Comparison of ENCODE assay signal across 9 cellular contexts in the genomic region with DNA sequence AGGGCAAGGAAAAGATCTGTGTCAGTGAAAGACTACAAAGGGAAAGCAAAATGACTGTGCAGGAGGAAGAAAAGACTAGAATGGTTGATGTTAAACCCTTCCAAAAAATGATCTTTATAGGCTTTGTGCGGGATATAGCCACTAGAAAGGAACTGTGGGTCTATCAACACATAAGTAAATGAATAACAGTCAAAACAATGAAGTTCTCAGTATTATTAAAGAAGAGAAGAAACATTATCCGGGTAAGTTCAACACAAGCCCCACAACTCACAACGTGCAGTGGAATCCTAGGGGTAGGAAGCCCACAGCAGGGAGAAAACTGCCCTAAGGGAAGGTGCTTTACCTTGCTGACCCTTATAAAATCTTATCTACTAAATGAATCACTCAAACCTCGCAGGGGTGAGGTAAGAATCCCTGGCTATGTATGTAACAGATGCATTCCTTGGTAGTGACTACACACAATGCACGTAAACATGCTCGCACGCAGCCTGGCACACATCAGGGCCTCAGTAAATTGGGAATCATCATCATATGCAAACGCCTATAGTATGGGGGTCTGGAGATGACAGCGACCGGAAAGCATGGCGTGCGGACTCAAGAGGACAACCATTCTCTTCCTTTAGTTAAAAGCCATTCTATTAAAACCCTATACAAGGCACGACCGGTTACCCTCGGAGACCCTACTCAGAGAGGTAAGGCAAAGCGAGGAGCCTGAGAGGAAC. TPM values are rescaled to one million over a fixed set of nuclear protein-coding genes. Genes with fewer than 3 reads are reported as not detected.
DNase-seq lines count a peak whose midpoint lies in the region; ATAC-seq and TF ChIP-seq lines count a peak whose summit lies in the region.
"Had no signal": no experiment of that assay in that cellular context is flagged by ENCODE, and none has a peak within 500 bp of the region (broad histone marks: within the 10 kb centered on the region; RNA-seq: fewer than 3 reads in every experiment).

No MANE protein-coding gene starts in this region.

- H3K27ac Mint-ChIP-seq in activated CD4-positive, alpha-beta T cell treated with anti-CD3 and anti-CD28 coated beads, Interleukin-2, amount 10 ng/mL, durations not matched to agents 24 days and 14 days: peak overlapping the region; percentile 61

- H3K4me1 Mint-ChIP-seq in activated CD4-positive, alpha-beta T cell treated with anti-CD3 and anti-CD28 coated beads, Interleukin-2, amount 10 ng/mL, durations not matched to agents 24 days and 14 days: peaks cover 4% of the 10 kb centered on the region

- no peaks in the 10 kb centered on the region for H3K4me1 ChIP-seq in NT2/D1 (ENCODE audit: insufficient read depth, insufficient read length)
- H3K4me1 ChIP-seq in ectodermal cell (ENCODE audit: control insufficient read depth, insufficient read depth, low read length): peaks cover 3% of the 10 kb centered on the region

- no peak for TF ChIP-seq EP300 in neural cell (conservative IDR thresholded peaks at IDR 0.05; ENCODE audit: poor library complexity, severe bottlenecking)

- peak overlapping the region; percentile 80 for H3K4me3 Mint-ChIP-seq in activated CD4-positive, alpha-beta T cell treated with anti-CD3 and anti-CD28 coated beads, Interleukin-2, amount 10 ng/mL, durations not matched to agents 24 days and 14 days

- DNase-seq in activated CD4-positive, alpha-beta T cell treated with anti-CD3 and anti-CD28 coated beads, Interleukin-2, amount 10 ng/mL, durations not matched to agents 24 days and 14 days: no peak
- no peak for DNase-seq in activated CD4-positive, alpha-beta T cell treated with anti-CD3 and anti-CD28 coated beads for 1 hour
- DNase-seq in NT2/D1 (ENCODE audit: low read depth, low spot score): no peak
- DNase-seq in NCI-H1048 (lab: John Stamatoyannopoulos, UW): no peak
- no peak for DNase-seq in NAMALWA (ENCODE audit: low spot score)

- H3K9me3 ChIP-seq in NT2/D1 (ENCODE audit: insufficient read depth, low read length) (no peaks in the 10 kb centered on the region), ectodermal cell (ENCODE audit: control insufficient read depth, low read length) (no peaks in the 10 kb centered on the region), neural cell (ENCODE audit: low read length) (no peaks in the 10 kb centered on the region)

- H4K20me1 ChIP-seq in neural cell (ENCODE audit: insufficient read depth): no peaks in the 10 kb centered on the region

- ATAC-seq in HG02588 (IDR thresholded peaks at IDR 0.05; ENCODE audit: unreplicated experiment): peak; percentile 22

- H3K79me2 ChIP-seq in neural cell (replicated peaks; ENCODE audit: insufficient read depth, low read length): no peaks in the 10 kb centered on the region

- H3K4me3 ChIP-seq in NT2/D1 (ENCODE audit: insufficient read length, low read depth) (peak overlapping the region; percentile 29), ectodermal cell (ENCODE audit: insufficient read depth, low read depth, low read length) (peak overlapping the region; percentile 34), neural cell (ENCODE audit: low read length) (peak overlapping the region; percentile 73)

- H3K36me3 ChIP-seq in NT2/D1 (ENCODE audit: insufficient read depth, insufficient read length, low read length) (no peaks in the 10 kb centered on the region), ectodermal cell (ENCODE audit: control insufficient read depth, insufficient read depth, low read length) (no peaks in the 10 kb centered on the region), neural cell (ENCODE audit: insufficient read depth, low read length) (no peaks in the 10 kb centered on the region)

- H3K27me3 ChIP-seq in NT2/D1 (ENCODE audit: insufficient read depth, insufficient read length) (peaks cover 25% of the 10 kb centered on the region), ectodermal cell (ENCODE audit: control insufficient read depth, insufficient read depth, low read length, poor library complexity, severe bottlenecking) (peaks cover 97% of the 10 kb centered on the region), neural cell (ENCODE audit: insufficient read depth, low read depth, low read length) (peaks cover 96% of the 10 kb centered on the region)

- no peaks in the 10 kb centered on the region for H3F3A ChIP-seq in neural cell (ENCODE audit: insufficient read depth, low read length, poor library complexity, severe bottlenecking)

- intact Hi-C loops in activated CD4-positive, alpha-beta T cell treated with anti-CD3 and anti-CD28 coated beads, Interleukin-2, amount 10 ng/mL, durations not matched to agents 24 days and 14 days (cut with micrococcal nuclease): loop anchor here (1.0 to 10.0 kb wide), 3 partner anchors 9 to 435 kb away; a partner anchor contains a TSS

- peak overlapping the region; percentile 77 for H3K4me2 ChIP-seq in neural cell (ENCODE audit: low read length)

- H3K36me3 Mint-ChIP-seq in activated CD4-positive, alpha-beta T cell treated with anti-CD3 and anti-CD28 coated beads, Interleukin-2, amount 10 ng/mL, durations not matched to agents 24 days and 14 days (ENCODE audit: low read depth): peaks cover 9% of the 10 kb centered on the region

- no peak overlapping the region for H2AFZ ChIP-seq in neural cell (ENCODE audit: low read depth, low read length)

- H3K27me3 Mint-ChIP-seq in activated CD4-positive, alpha-beta T cell treated with anti-CD3 and anti-CD28 coated beads, Interleukin-2, amount 10 ng/mL, durations not matched to agents 24 days and 14 days: peaks cover 76% of the 10 kb centered on the region

- no peak for TF ChIP-seq RAD21 in neural cell (conservative IDR thresholded peaks at IDR 0.05)

- no peak for TF ChIP-seq CTCF in neural cell (IDR thresholded peaks at IDR 0.05; ENCODE audit: poor library complexity, severe bottlenecking)

- H3K9ac ChIP-seq in NT2/D1 (ENCODE audit: insufficient read length, low read depth) (peak overlapping the region; percentile 66), neural cell (ENCODE audit: low read length) (peak overlapping the region; percentile 45)

- H3K9me2 ChIP-seq in neural cell (ENCODE audit: insufficient read depth, low read length): no peaks in the 10 kb centered on the region

- H3K27ac ChIP-seq in ectodermal cell (ENCODE audit: insufficient read depth, low read depth, low read length, poor library complexity, severe bottlenecking) (no peak overlapping the region), neural cell (ENCODE audit: low read length) (no peak overlapping the region)

- 6 to 12% methylated on average over 14 to 16 of the region's 16 CpGs for WGBS in ectodermal cell, 2 experiments

- H3K9me3 Mint-ChIP-seq in activated CD4-positive, alpha-beta T cell treated with anti-CD3 and anti-CD28 coated beads, Interleukin-2, amount 10 ng/mL, durations not matched to agents 24 days and 14 days: peaks cover 31% of the 10 kb centered on the region

TF ChIP-seq in neural cell, 6 proteins besides CTCF, POLR2A, EP300 and RAD21:
- no peak for TF ChIP-seq POLR2AphosphoS5 (IDR thresholded peaks at IDR 0.05)
- no peak for TF ChIP-seq TAF1 (IDR thresholded peaks at IDR 0.05; ENCODE audit: low read depth)
- TF ChIP-seq, protein P1, sequence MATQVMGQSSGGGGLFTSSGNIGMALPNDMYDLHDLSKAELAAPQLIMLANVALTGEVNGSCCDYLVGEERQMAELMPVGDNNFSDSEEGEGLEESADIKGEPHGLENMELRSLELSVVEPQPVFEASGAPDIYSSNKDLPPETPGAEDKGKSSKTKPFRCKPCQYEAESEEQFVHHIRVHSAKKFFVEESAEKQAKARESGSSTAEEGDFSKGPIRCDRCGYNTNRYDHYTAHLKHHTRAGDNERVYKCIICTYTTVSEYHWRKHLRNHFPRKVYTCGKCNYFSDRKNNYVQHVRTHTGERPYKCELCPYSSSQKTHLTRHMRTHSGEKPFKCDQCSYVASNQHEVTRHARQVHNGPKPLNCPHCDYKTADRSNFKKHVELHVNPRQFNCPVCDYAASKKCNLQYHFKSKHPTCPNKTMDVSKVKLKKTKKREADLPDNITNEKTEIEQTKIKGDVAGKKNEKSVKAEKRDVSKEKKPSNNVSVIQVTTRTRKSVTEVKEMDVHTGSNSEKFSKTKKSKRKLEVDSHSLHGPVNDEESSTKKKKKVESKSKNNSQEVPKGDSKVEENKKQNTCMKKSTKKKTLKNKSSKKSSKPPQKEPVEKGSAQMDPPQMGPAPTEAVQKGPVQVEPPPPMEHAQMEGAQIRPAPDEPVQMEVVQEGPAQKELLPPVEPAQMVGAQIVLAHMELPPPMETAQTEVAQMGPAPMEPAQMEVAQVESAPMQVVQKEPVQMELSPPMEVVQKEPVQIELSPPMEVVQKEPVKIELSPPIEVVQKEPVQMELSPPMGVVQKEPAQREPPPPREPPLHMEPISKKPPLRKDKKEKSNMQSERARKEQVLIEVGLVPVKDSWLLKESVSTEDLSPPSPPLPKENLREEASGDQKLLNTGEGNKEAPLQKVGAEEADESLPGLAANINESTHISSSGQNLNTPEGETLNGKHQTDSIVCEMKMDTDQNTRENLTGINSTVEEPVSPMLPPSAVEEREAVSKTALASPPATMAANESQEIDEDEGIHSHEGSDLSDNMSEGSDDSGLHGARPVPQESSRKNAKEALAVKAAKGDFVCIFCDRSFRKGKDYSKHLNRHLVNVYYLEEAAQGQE (IDR thresholded peaks at IDR 0.05; ENCODE audit: borderline replicate concordance): no peak
- no peak for TF ChIP-seq SMC3 (conservative IDR thresholded peaks at IDR 0.05; ENCODE audit: poor library complexity)

RNA-seq across cellular contexts. Expression of a gene that starts 11.3 kb away (rescaled TPM):
- total RNA-seq in activated CD4-positive, alpha-beta T cell treated with anti-CD3 and anti-CD28 coated beads, Interleukin-2, amount 10 ng/mL, durations not matched to agents 24 days and 14 days: not detected in 2 replicates
- 21.7 TPM for polyA plus RNA-seq in ectodermal cell (2013, experiment 1 of 4)
- 18.7 TPM for polyA plus RNA-seq in ectodermal cell (2013, experiment 2 of 4)
- polyA plus RNA-seq in ectodermal cell (2013, experiment 3 of 4): 19.3 TPM
- 21.9 TPM for polyA plus RNA-seq in ectodermal cell (2013, experiment 4 of 4)
- 0.78 TPM in 1 of 2 replicates, not detected in the other for polyA plus RNA-seq in neural cell
- not detected in 2 replicates for polyA minus RNA-seq in neural cell
- total RNA-seq: lung microvascular endothelial cell had no signal
